Comparison of ENCODE assay signal across 1 cellular context in the genomic region with DNA sequence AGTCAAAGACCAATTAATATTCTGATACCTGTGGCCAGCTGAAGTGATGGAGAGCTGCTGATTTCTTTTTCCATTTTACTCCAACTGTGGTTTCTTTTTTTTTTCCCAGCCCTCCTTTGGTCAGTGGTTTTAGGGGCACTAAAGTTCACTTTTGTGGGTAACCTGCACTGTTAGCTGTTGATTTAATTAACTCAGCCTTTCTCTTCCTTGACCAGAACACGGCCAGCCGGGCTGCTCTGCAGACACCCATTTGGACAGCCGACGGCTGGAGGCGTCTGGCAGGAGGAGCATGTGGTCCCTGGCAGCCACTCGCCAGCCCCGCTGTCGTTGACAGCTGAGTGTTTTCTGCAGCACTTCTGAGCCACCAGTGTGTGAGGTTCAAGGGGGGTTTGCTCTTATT.
TF ChIP-seq lines count a peak whose summit lies in the region.

No MANE protein-coding gene starts in this region.

TF ChIP-seq in H1, 55 proteins besides CTCF, POLR2A, EP300 and RAD21 (continued from another document):
- no peak for TF ChIP-seq HDAC6 (IDR thresholded peaks at IDR 0.05; ENCODE audit: low read depth, low read length)
